25 cellular contexts compared by ENCODE assay signal in the genomic region with DNA sequence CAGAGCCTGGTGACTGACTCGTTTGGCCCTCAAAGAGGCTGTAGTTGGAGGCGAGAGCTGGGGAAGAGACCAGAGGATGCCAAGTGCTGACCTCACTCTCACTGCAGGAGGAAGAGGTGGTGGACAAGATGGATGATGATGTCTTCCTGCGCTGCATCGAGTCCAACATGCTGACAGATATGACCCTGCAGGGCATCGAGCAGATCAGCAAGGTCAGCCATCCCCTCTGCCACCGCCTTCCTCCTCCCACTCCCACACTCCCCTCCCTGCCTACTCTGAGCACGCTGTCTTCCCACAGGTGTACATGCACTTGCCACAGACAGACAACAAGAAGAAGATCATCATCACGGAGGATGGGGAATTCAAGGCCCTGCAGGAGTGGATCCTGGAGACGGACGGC. TPM values are rescaled to one million over a fixed set of nuclear protein-coding genes. Genes with fewer than 3 reads are reported as not detected.
DNase-seq lines count a peak whose midpoint lies in the region; ATAC-seq, FAIRE-seq and TF ChIP-seq lines count a peak whose summit lies in the region.
"Had no signal": no experiment of that assay in that cellular context is flagged by ENCODE, and none has a peak within 500 bp of the region (broad histone marks: within the 10 kb centered on the region; RNA-seq: fewer than 3 reads in every experiment).

No MANE protein-coding gene starts in this region.

- no peak overlapping the region for H3K23ac ChIP-seq in H1 (ENCODE audit: insufficient read length)

- no peak overlapping the region for H3K4ac ChIP-seq in H1 (replicated peaks; ENCODE audit: insufficient read length, low read depth, low read length)

- H3K14ac ChIP-seq in H1 (ENCODE audit: insufficient read length): no peak overlapping the region

- H2BK12ac ChIP-seq in H1 (ENCODE audit: low read depth, low read length): no peak overlapping the region

- TF ChIP-seq CTCF in A549 (IDR thresholded peaks at IDR 0.05) (no peak), H1 (IDR thresholded peaks at IDR 0.05; ENCODE audit: control extremely low read depth in 1 of 3, insufficient read depth in 1 of 3, low read depth in 1 of 3, low read length in 3 of 3) (no peak)

- H2BK15ac ChIP-seq in H1 (ENCODE audit: low read length): no peak overlapping the region

- DNase-seq in A549 (ENCODE audit: low read depth in 1 of 2, low spot score in 1 of 2) (no peak), T-helper 17 cell (no peak), H1 (ENCODE audit: low read depth in 1 of 2, low spot score in 2 of 2) (no peak), small intestine (no peak), retina (no peak)
- DNase-seq: activated CD4-positive, alpha-beta T cell treated with anti-CD3 and anti-CD28 coated beads for 48 hours; activated CD8-positive, alpha-beta memory T cell treated with anti-CD3 and anti-CD28 coated beads, Interleukin-2, amount 50 U/mL, for 4 hours; activated naive CD4-positive, alpha-beta T cell treated with anti-CD3 and anti-CD28 coated beads for 36 hours; brain microvascular endothelial cell; CD4-positive, alpha-beta memory T cell; DMS53; dorsolateral prefrontal cortex; glutamatergic neuron; HFFc6; Kasumi-1; NCI-H1092 treated with DMSO at 0.1 percent for 48 hours; NCI-H2107; NCI-H526; trophoblast cell had no signal

- TF ChIP-seq EP300 in A549 (IDR thresholded peaks at IDR 0.05) (no peak), H1 (IDR thresholded peaks at IDR 0.05; ENCODE audit: borderline replicate concordance in 1 of 2, low read depth in 2 of 2, low read length in 2 of 2) (no peak)

- H3K18ac ChIP-seq in H1 (ENCODE audit: extremely low read depth, low read length): no peak overlapping the region

- H3K79me2 ChIP-seq in H1 (ENCODE audit: control insufficient read depth in 1 of 2, insufficient read depth in 2 of 2, low read length in 2 of 2): no peaks in the 10 kb centered on the region

- peaks cover 16% of the 10 kb centered on the region for H3K36me3 Mint-ChIP-seq in T-helper 17 cell (ENCODE audit: low read depth)

- H2AFZ ChIP-seq in H1 (ENCODE audit: low read length): no peak overlapping the region

- H3K4me3 ChIP-seq in A549 (no peak overlapping the region), H1 (ENCODE audit: extremely low read depth in 1 of 4, insufficient read depth in 2 of 4, low read depth in 3 of 4, low read length in 4 of 4) (no peak overlapping the region), small intestine (ENCODE audit: low read depth in 1 of 2, low read length in 2 of 2) (no peak overlapping the region)
- H3K4me3 ChIP-seq: dorsolateral prefrontal cortex had no signal

- H3K56ac ChIP-seq in H1 (replicated peaks; ENCODE audit: insufficient read length, low read depth, low read length): no peak overlapping the region

- peaks cover 10% of the 10 kb centered on the region for H3K4me1 Mint-ChIP-seq in T-helper 17 cell

- no peaks in the 10 kb centered on the region for H3K9me3 ChIP-seq in A549
- no peaks in the 10 kb centered on the region for H3K9me3 ChIP-seq in T-helper 17 cell (ENCODE audit: control insufficient read depth, low read length, poor library complexity, severe bottlenecking)
- no peaks in the 10 kb centered on the region; a peak in 1 of 4 replicates for H3K9me3 ChIP-seq in H1 (ENCODE audit: insufficient read depth in 2 of 2, low read depth in 1 of 2, low read length in 1 of 2)
- H3K9me3 ChIP-seq in small intestine (ENCODE audit: control insufficient read depth, low read depth): no peaks in the 10 kb centered on the region

- TF ChIP-seq POLR2A in A549 (IDR thresholded peaks at IDR 0.05; ENCODE audit: low read length) (no peak), H1 (IDR thresholded peaks at IDR 0.05; ENCODE audit: control extremely low read depth in 1 of 2, low read depth in 2 of 2, low read length in 2 of 2) (0 out of 3 replicates have a peak, but pooled peaks of 1 of the 2 experiments have one; percentile 9)

- no peak overlapping the region for H2BK5ac ChIP-seq in H1 (ENCODE audit: low read depth, low read length)

- WGBS in A549 (ENCODE audit: missing lambda C conversion rate): 91% methylated on average over 10 of the region's 10 CpGs
- WGBS in H1 (ENCODE audit: extremely low coverage in 1 of 2, insufficient coverage in 1 of 2, insufficient read length in 1 of 2, insufficient replicate concordance in 2 of 2, low coverage in 1 of 2, low lambda C conversion rate in 2 of 2, missing lambda C conversion rate in 1 of 2), 2 experiments: 88% methylated on average over 10 of the region's 10 CpGs; no CpG with 5 or more reads in 1 of the 2 experiments
- 74 to 85% (median 78%) methylated on average over 10 of the region's 10 CpGs for WGBS in small intestine, 3 donors

- no peak overlapping the region for H2BK120ac ChIP-seq in H1 (replicated peaks; ENCODE audit: low read depth, low read length)

- CTCF ChIA-PET in A549 (lab: Yijun Ruan, JAX) (interaction anchor here (0.8 to 9.8 kb wide), 5 partner anchors 9 to 53 kb away, joined by 4 to 232 read pairs (median 4); a partner anchor contains a TSS), H1 (lab: Charles Lee; ENCODE audit: partially characterized antibody) (interaction anchor here (0.6 to 11.8 kb wide), 8 partner anchors 8 to 725 kb away, joined by 3 to 251 read pairs (median 3); a partner anchor contains a TSS)

- H4K91ac ChIP-seq in H1 (replicated peaks; ENCODE audit: insufficient read length, low read length): no peak overlapping the region

- H3K27me3 ChIP-seq in H1 (replicated peaks in 1 of 4; ENCODE audit: control insufficient read depth in 3 of 4, extremely low read depth in 1 of 4, insufficient read depth in 3 of 4, low read length in 3 of 4): no peaks in the 10 kb centered on the region
- no peaks in the 10 kb centered on the region for H3K27me3 ChIP-seq in small intestine (ENCODE audit: control insufficient read depth in 2 of 2, insufficient read depth in 2 of 2, low read length in 2 of 2)
- H3K27me3 ChIP-seq: brain microvascular endothelial cell, dorsolateral prefrontal cortex had no signal

- no peak overlapping the region for H3K4me2 ChIP-seq in A549
- H3K4me2 ChIP-seq in H1 (ENCODE audit: insufficient read depth in 1 of 2, low read depth in 2 of 2, low read length in 2 of 2): no peak overlapping the region

- no peak overlapping the region for H3K9ac ChIP-seq in H1 (replicated peaks in 1 of 4; ENCODE audit: extremely low read depth in 1 of 4, low read depth in 3 of 4, low read length in 3 of 4)

- peaks cover 31 to 72% (median 65%) of the 10 kb centered on the region in 4 experiments for H3K36me3 ChIP-seq in H1 (ENCODE audit: control insufficient read depth in 2 of 4, insufficient read depth in 4 of 4, low read length in 3 of 4)
- H3K36me3 ChIP-seq in small intestine (ENCODE audit: control insufficient read depth in 2 of 2, insufficient read depth in 2 of 2, low read length in 2 of 2): peaks cover 24 to 31% of the 10 kb centered on the region in 2 donors

- H4K5ac ChIP-seq in H1 (ENCODE audit: insufficient read length, low read depth, low read length): no peak overlapping the region

- no peak overlapping the region; the same call in 1 of the 2 replicates for H2BK20ac ChIP-seq in H1 (ENCODE audit: low read length)

- peaks cover 0 to 18% of the 10 kb centered on the region in 2 experiments for H4K20me1 ChIP-seq in H1 (replicated peaks in 1 of 2; ENCODE audit: control insufficient read depth in 1 of 2, insufficient read depth in 2 of 2, low read length in 2 of 2)

- H3K27ac Mint-ChIP-seq in T-helper 17 cell: peak overlapping the region; percentile 80
- H3K27ac Mint-ChIP-seq: activated naive CD4-positive, alpha-beta T cell treated with anti-CD3 and anti-CD28 coated beads for 36 hours; stimulated activated naive CD8-positive, alpha-beta T cell treated with anti-CD3 and anti-CD28 coated beads, Interleukin-15, Interleukin-2, amounts not matched to agents 100 ng/mL and 50 ng/mL, for 24 hours had no signal

- no peaks in the 10 kb centered on the region for H3K27me3 Mint-ChIP-seq in T-helper 17 cell
- H3K27me3 Mint-ChIP-seq: CD4-positive, alpha-beta memory T cell; stimulated activated naive CD8-positive, alpha-beta T cell treated with anti-CD3 and anti-CD28 coated beads, Interleukin-15, Interleukin-2, amounts not matched to agents 100 ng/mL and 50 ng/mL, for 24 hours had no signal

- no peaks in the 10 kb centered on the region; the same call in 1 of the 2 replicates for H3K79me1 ChIP-seq in H1 (ENCODE audit: low read depth, low read length)

- FAIRE-seq in A549 (lab: Jason Lieb, UNC) (no peak), H1 (lab: Jason Lieb, UNC) (no peak), small intestine (lab: Jason Lieb, UNC) (no peak)

- H3K23me2 ChIP-seq in H1 (ENCODE audit: low read depth, low read length): peaks cover 5% of the 10 kb centered on the region; the same call in 1 of the 2 replicates

- no peak overlapping the region for H2AK5ac ChIP-seq in H1 (ENCODE audit: low read depth, low read length)

- H3K4me1 ChIP-seq in A549: no peaks in the 10 kb centered on the region
- H3K4me1 ChIP-seq in H1 (replicated peaks in 1 of 4; ENCODE audit: control insufficient read depth in 3 of 4, insufficient read depth in 4 of 4, low read length in 3 of 4): no peaks in the 10 kb centered on the region
- H3K4me1 ChIP-seq in small intestine (ENCODE audit: control insufficient read depth in 2 of 2, insufficient read depth in 1 of 2, low read depth in 1 of 2, low read length in 1 of 2): peaks cover 0 to 3% of the 10 kb centered on the region in 2 donors

- no peak overlapping the region for H4K8ac ChIP-seq in H1 (ENCODE audit: extremely low read depth, insufficient read depth, low read length)

- POLR2A ChIA-PET in A549 (lab: Yijun Ruan, JAX): interaction anchor here (1.1 kb wide), 1 partner anchor 50 kb away, joined by 3 read pairs; no protein-coding TSS in a partner anchor
- POLR2A ChIA-PET in H1 (lab: Charles Lee; ENCODE audit: partially characterized antibody): interaction anchor here (1.4 to 4.5 kb wide), 2 partner anchors 19 to 26 kb away, joined by 4 to 24 read pairs; a partner anchor contains a TSS

- ATAC-seq in A549 (peak; percentile 4 to 12; a peak in 2 of 6 replicates), T-helper 17 cell (peak; percentile 8), HG03342 (IDR thresholded peaks at IDR 0.05; ENCODE audit: unreplicated experiment) (no peak)
- ATAC-seq: sciatic nerve had no signal

- TF ChIP-seq RAD21 in A549 (conservative IDR thresholded peaks at IDR 0.05 in 1 of 2, IDR thresholded peaks at IDR 0.05 in 1 of 2) (no peak), H1 (IDR thresholded peaks at IDR 0.05 in 1 of 2, conservative IDR thresholded peaks at IDR 0.05 in 1 of 2; ENCODE audit: low read depth in 2 of 2, low read length in 2 of 2) (no peak)

- H3K27ac ChIP-seq in A549: no peak overlapping the region
- no peak overlapping the region for H3K27ac ChIP-seq in H1 (ENCODE audit: low read depth, low read length)
- no peak overlapping the region for H3K27ac ChIP-seq in small intestine (ENCODE audit: low read depth in 1 of 2, low read length in 1 of 2)
- H3K27ac ChIP-seq: brain microvascular endothelial cell had no signal

- no peak overlapping the region for H3K4me3 Mint-ChIP-seq in T-helper 17 cell
- H3K4me3 Mint-ChIP-seq: activated naive CD4-positive, alpha-beta T cell treated with anti-CD3 and anti-CD28 coated beads for 36 hours; CD4-positive, alpha-beta memory T cell; HFFc6; stimulated activated naive CD8-positive, alpha-beta T cell treated with anti-CD3 and anti-CD28 coated beads, Interleukin-15, Interleukin-2, amounts not matched to agents 100 ng/mL and 50 ng/mL, for 24 hours had no signal

RNA-seq across cellular contexts. Expression of a gene that starts 26.9 kb away (rescaled TPM):
- polyA plus RNA-seq in A549 (2011; rRNA removed) (22.8 and 57.1 TPM in 2 replicates), A549 (2017; fragmentation: RNase III; extraction: RNeasy Plus Mini Kit Qiagen cat#74134 plus additional on column Dnase treatment) (65.6 to 69.6 TPM (median 67.4 TPM) in 3 replicates), H1 (2011; rRNA removed) (26.8 and 62.7 TPM in 2 replicates), small intestine (10 to 100 TPM in 2 of 3 donors, 1 to 10 TPM in 1; 10.0 to 28.7 (median 13.0) TPM)
- 22.4 and 28.7 TPM in 2 replicates for polyA plus RNA-seq in A549 (2012; cell fraction: cytosol; rRNA removed)
- 127 and 206 TPM in 2 replicates for polyA plus RNA-seq in A549 (2012; cell fraction: nucleus; rRNA removed)
- polyA minus RNA-seq in A549 (2011; rRNA and poly(A)+ RNA removed): 359 and 408 TPM in 2 replicates
- 100 to 1,000 TPM; 553 to 572 TPM for total RNA-seq in T-helper 17 cell
- total RNA-seq in H1 (2021; fragmentation: NEBNext Ultra II Directional; extraction: Animal tissue kit (Norgen Biotek cat#: 25700)): 150 and 157 TPM in 2 replicates
- polyA plus RNA-seq in H1 (2011; cell fraction: cytosol; rRNA removed): 24.4 TPM
- polyA plus RNA-seq in H1 (2011; cell fraction: nucleus; rRNA removed): 150 TPM
- polyA plus RNA-seq in H1 (2012, experiment 1 of 2): 95.6 to 139 TPM (median 127 TPM) in 4 replicates
- 88.5 TPM for polyA plus RNA-seq in H1 (2012, experiment 2 of 2)
- polyA plus RNA-seq in H1 (2013, experiment 1 of 2): 66.3 TPM
- 55.6 TPM for polyA plus RNA-seq in H1 (2013, experiment 2 of 2)
- 175 and 246 TPM in 2 replicates for polyA minus RNA-seq in H1 (2011; rRNA and poly(A)+ RNA removed)
- 142 TPM for polyA minus RNA-seq in H1 (2011; cell fraction: cytosol; rRNA and poly(A)+ RNA removed)
- polyA minus RNA-seq in H1 (2011; cell fraction: nucleus; rRNA and poly(A)+ RNA removed): 162 TPM

RNA-seq across cellular contexts. Expression of a gene that starts 29.9 kb away (rescaled TPM):
- polyA plus RNA-seq in A549 (2011; rRNA removed): not detected in 2 replicates
- polyA plus RNA-seq in A549 (2012; cell fraction: cytosol; rRNA removed): not detected in 2 replicates
- not detected in 2 replicates for polyA plus RNA-seq in A549 (2012; cell fraction: nucleus; rRNA removed)
- polyA plus RNA-seq in A549 (2017; fragmentation: RNase III; extraction: RNeasy Plus Mini Kit Qiagen cat#74134 plus additional on column Dnase treatment): not detected in 3 replicates
- not detected in 2 replicates for polyA minus RNA-seq in A549 (2011; rRNA and poly(A)+ RNA removed)
- not detected for total RNA-seq in T-helper 17 cell
- not detected in 2 replicates for total RNA-seq in H1 (2021; fragmentation: NEBNext Ultra II Directional; extraction: Animal tissue kit (Norgen Biotek cat#: 25700))
- polyA plus RNA-seq in H1 (2011; rRNA removed): 0.05 TPM in 1 of 2 replicates, not detected in the other
- polyA plus RNA-seq in H1 (2011; cell fraction: cytosol; rRNA removed): 0.04 TPM
- polyA plus RNA-seq in H1 (2011; cell fraction: nucleus; rRNA removed): not detected
- polyA plus RNA-seq in H1 (2012, experiment 1 of 2): 0.20 TPM in 1 of 4 replicates, not detected in the others
- not detected for polyA plus RNA-seq in H1 (2012, experiment 2 of 2)
- 0.04 TPM for polyA plus RNA-seq in H1 (2013, experiment 1 of 2)
- polyA plus RNA-seq in H1 (2013, experiment 2 of 2): 0.02 TPM
- 0.10 TPM in 1 of 2 replicates, not detected in the other for polyA minus RNA-seq in H1 (2011; rRNA and poly(A)+ RNA removed)
- polyA minus RNA-seq in H1 (2011; cell fraction: cytosol; rRNA and poly(A)+ RNA removed): not detected
- polyA minus RNA-seq in H1 (2011; cell fraction: nucleus; rRNA and poly(A)+ RNA removed): not detected
- not detected for polyA plus RNA-seq in small intestine
- total RNA-seq: activated naive CD4-positive, alpha-beta T cell treated with anti-CD3 and anti-CD28 coated beads for 36 hours; CD4-positive, alpha-beta memory T cell; HFFc6; liver; mucosa of gallbladder; osteoblast; sciatic nerve had no signal
- polyA plus RNA-seq: CD4-positive, alpha-beta memory T cell; liver had no signal

RNA-seq across cellular contexts. Expression of a gene that starts 31.7 kb away (rescaled TPM):
- polyA plus RNA-seq in A549 (2011; rRNA removed) (14.4 and 18.2 TPM in 2 replicates), A549 (2017; fragmentation: RNase III; extraction: RNeasy Plus Mini Kit Qiagen cat#74134 plus additional on column Dnase treatment) (24.4 to 29.5 TPM (median 28.2 TPM) in 3 replicates), H1 (2011; rRNA removed) (5.9 and 8.1 TPM in 2 replicates), small intestine (10 to 100 TPM in 1 of 3 donors, 1 to 10 TPM in 2; 7.6 to 15.9 (median 8.9) TPM)
- 7.5 and 11.2 TPM in 2 replicates for polyA plus RNA-seq in A549 (2012; cell fraction: cytosol; rRNA removed)
- 19.5 and 19.9 TPM in 2 replicates for polyA plus RNA-seq in A549 (2012; cell fraction: nucleus; rRNA removed)
- polyA minus RNA-seq in A549 (2011; rRNA and poly(A)+ RNA removed): 25.1 and 25.6 TPM in 2 replicates
- total RNA-seq in T-helper 17 cell: 10 to 100 TPM; 44.9 to 49.5 TPM
- 10.1 and 11.2 TPM in 2 replicates for total RNA-seq in H1 (2021; fragmentation: NEBNext Ultra II Directional; extraction: Animal tissue kit (Norgen Biotek cat#: 25700))
- 6.7 TPM for polyA plus RNA-seq in H1 (2011; cell fraction: cytosol; rRNA removed)
- polyA plus RNA-seq in H1 (2011; cell fraction: nucleus; rRNA removed): 14.6 TPM
- 7.9 to 9.4 TPM (median 8.4 TPM) in 4 replicates for polyA plus RNA-seq in H1 (2012, experiment 1 of 2)
- 7.3 TPM for polyA plus RNA-seq in H1 (2012, experiment 2 of 2)
- 8.8 TPM for polyA plus RNA-seq in H1 (2013, experiment 1 of 2)
- polyA plus RNA-seq in H1 (2013, experiment 2 of 2): 8.7 TPM
- 6.6 and 8.9 TPM in 2 replicates for polyA minus RNA-seq in H1 (2011; rRNA and poly(A)+ RNA removed)
- 6.3 TPM for polyA minus RNA-seq in H1 (2011; cell fraction: cytosol; rRNA and poly(A)+ RNA removed)
- polyA minus RNA-seq in H1 (2011; cell fraction: nucleus; rRNA and poly(A)+ RNA removed): 11.0 TPM

RNA-seq across cellular contexts. Expression of a gene that starts 37.8 kb away (rescaled TPM):
- polyA plus RNA-seq in A549 (2011; rRNA removed) (11.9 and 12.4 TPM in 2 replicates), A549 (2017; fragmentation: RNase III; extraction: RNeasy Plus Mini Kit Qiagen cat#74134 plus additional on column Dnase treatment) (7.9 to 9.9 TPM (median 9.7 TPM) in 3 replicates), H1 (2011; rRNA removed) (9.6 and 15.8 TPM in 2 replicates), small intestine (10 to 100 TPM in 2 of 3 donors, 1 to 10 TPM in 1; 8.1 to 23.9 (median 20.3) TPM)
- 15.2 and 16.6 TPM in 2 replicates for polyA plus RNA-seq in A549 (2012; cell fraction: cytosol; rRNA removed)
- 8.7 and 10.0 TPM in 2 replicates for polyA plus RNA-seq in A549 (2012; cell fraction: nucleus; rRNA removed)
- polyA minus RNA-seq in A549 (2011; rRNA and poly(A)+ RNA removed): 2.7 and 3.3 TPM in 2 replicates
- total RNA-seq in T-helper 17 cell: 10 to 100 TPM; 41.7 to 49.2 TPM
- total RNA-seq in H1 (2021; fragmentation: NEBNext Ultra II Directional; extraction: Animal tissue kit (Norgen Biotek cat#: 25700)): 5.5 and 7.2 TPM in 2 replicates
- 9.6 TPM for polyA plus RNA-seq in H1 (2011; cell fraction: cytosol; rRNA removed)
- 7.6 TPM for polyA plus RNA-seq in H1 (2011; cell fraction: nucleus; rRNA removed)
- polyA plus RNA-seq in H1 (2012, experiment 1 of 2): 4.4 to 8.2 TPM (median 6.9 TPM) in 4 replicates
- polyA plus RNA-seq in H1 (2012, experiment 2 of 2): 7.5 TPM
- polyA plus RNA-seq in H1 (2013, experiment 1 of 2): 7.2 TPM
- polyA plus RNA-seq in H1 (2013, experiment 2 of 2): 8.3 TPM
- 0.56 and 2.6 TPM in 2 replicates for polyA minus RNA-seq in H1 (2011; rRNA and poly(A)+ RNA removed)
- polyA minus RNA-seq in H1 (2011; cell fraction: cytosol; rRNA and poly(A)+ RNA removed): 0.95 TPM
- 0.60 TPM for polyA minus RNA-seq in H1 (2011; cell fraction: nucleus; rRNA and poly(A)+ RNA removed)

RNA-seq across cellular contexts. Expression of a gene that starts 47.4 kb away (rescaled TPM):
- polyA plus RNA-seq in A549 (2011; rRNA removed) (1.0 TPM in 2 replicates), A549 (2017; fragmentation: RNase III; extraction: RNeasy Plus Mini Kit Qiagen cat#74134 plus additional on column Dnase treatment) (0.41 to 0.78 TPM (median 0.61 TPM) in 3 replicates), H1 (2011; rRNA removed) (2.6 and 3.1 TPM in 2 replicates), small intestine (100 to 1,000 TPM in 1 of 3 donors, 10 to 100 TPM in 2; 23.0 to 107 (median 32.7) TPM)
- polyA plus RNA-seq in A549 (2012; cell fraction: cytosol; rRNA removed): 0.15 and 0.35 TPM in 2 replicates
- 0.88 and 1.0 TPM in 2 replicates for polyA plus RNA-seq in A549 (2012; cell fraction: nucleus; rRNA removed)
- 0.29 and 1.1 TPM in 2 replicates for polyA minus RNA-seq in A549 (2011; rRNA and poly(A)+ RNA removed)
- total RNA-seq in T-helper 17 cell: 1 to 10 TPM; 2.9 to 3.1 TPM
- 2.1 and 2.3 TPM in 2 replicates for total RNA-seq in H1 (2021; fragmentation: NEBNext Ultra II Directional; extraction: Animal tissue kit (Norgen Biotek cat#: 25700))
- polyA plus RNA-seq in H1 (2011; cell fraction: cytosol; rRNA removed): 0.83 TPM
- polyA plus RNA-seq in H1 (2011; cell fraction: nucleus; rRNA removed): 5.0 TPM
- 3.3 to 6.2 TPM (median 4.6 TPM) in 4 replicates for polyA plus RNA-seq in H1 (2012, experiment 1 of 2)
- polyA plus RNA-seq in H1 (2012, experiment 2 of 2): 3.3 TPM
- 1.9 TPM for polyA plus RNA-seq in H1 (2013, experiment 1 of 2)
- 1.9 TPM for polyA plus RNA-seq in H1 (2013, experiment 2 of 2)
- 1.0 and 2.7 TPM in 2 replicates for polyA minus RNA-seq in H1 (2011; rRNA and poly(A)+ RNA removed)
- polyA minus RNA-seq in H1 (2011; cell fraction: cytosol; rRNA and poly(A)+ RNA removed): not detected
- polyA minus RNA-seq in H1 (2011; cell fraction: nucleus; rRNA and poly(A)+ RNA removed): 1.5 TPM
